23 cellular contexts compared by ENCODE assay signal in the genomic region with DNA sequence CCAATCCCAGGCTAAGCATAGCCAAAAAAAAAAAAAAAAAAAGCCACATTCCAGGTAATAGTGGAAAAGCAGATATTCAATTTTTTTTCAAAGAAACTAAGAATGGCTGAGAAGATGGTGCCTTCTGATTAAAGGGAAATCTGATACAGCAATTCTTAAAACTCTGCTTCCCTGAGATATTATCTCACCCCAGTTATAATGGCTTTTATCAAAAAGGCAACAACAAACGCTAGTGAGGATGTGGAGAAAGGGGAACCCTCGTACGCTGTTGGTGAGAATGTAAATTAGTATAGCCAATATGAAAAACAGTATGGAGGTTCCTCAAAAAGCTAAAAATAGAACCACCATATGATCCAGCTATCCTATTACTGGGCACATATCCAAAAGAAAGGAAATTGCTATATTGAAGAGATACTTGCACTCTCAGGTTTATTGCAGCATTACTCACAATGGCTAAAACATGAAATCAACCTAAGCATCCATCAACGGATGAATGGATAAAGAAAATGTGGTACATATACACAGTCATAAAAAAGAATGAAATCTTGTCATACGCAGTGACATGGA.
DNase-seq lines count a peak whose midpoint lies in the region; ATAC-seq and TF ChIP-seq lines count a peak whose summit lies in the region.
"Had no signal": no experiment of that assay in that cellular context is flagged by ENCODE, and none has a peak within 500 bp of the region (broad histone marks: within the 10 kb centered on the region; RNA-seq: fewer than 3 reads in every experiment).

No MANE protein-coding gene starts in this region.

- H3K4me1 Mint-ChIP-seq in brain: peaks cover 19% of the 10 kb centered on the region

- TF ChIP-seq CTCF in HEK293 (tag by site-specific recombination; IDR thresholded peaks at IDR 0.05): no peak
- no peak for TF ChIP-seq CTCF in brain (conservative IDR thresholded peaks at IDR 0.05)
- no peak for TF ChIP-seq CTCF in suprapubic skin (IDR thresholded peaks at IDR 0.05)
- TF ChIP-seq CTCF in upper lobe of left lung (IDR thresholded peaks at IDR 0.05): no peak

- H3K9me3 ChIP-seq in HEK293 (ENCODE audit: control insufficient read depth, insufficient read depth, low read depth, low read length) (no peaks in the 10 kb centered on the region), suprapubic skin (no peaks in the 10 kb centered on the region), upper lobe of left lung (no peaks in the 10 kb centered on the region)

- H3K27ac ChIP-seq in HEK293 (ENCODE audit: extremely low read depth, low read depth, low read length): no peak overlapping the region
- no peak overlapping the region for H3K27ac ChIP-seq in suprapubic skin
- H3K27ac ChIP-seq in upper lobe of left lung: no peak overlapping the region
- H3K27ac ChIP-seq: skin epidermis had no signal

- ATAC-seq in upper lobe of left lung (ENCODE audit: low FRiP score in 2 of 2): no peak
- ATAC-seq: HCT116, heart left ventricle, Right ventricle myocardium inferior had no signal

- no peaks in the 10 kb centered on the region for H3K27me3 Mint-ChIP-seq in brain
- H3K27me3 Mint-ChIP-seq: dendritic cell treated with granulocyte-macrophage colony-stimulating factor and Interleukin-4, amounts not matched to agents 40 ng/mL and 50 ng/mL, for 4 days had no signal

- H3K36me3 Mint-ChIP-seq in brain: peaks cover 75% of the 10 kb centered on the region

- H3K27me3 ChIP-seq in suprapubic skin (no peaks in the 10 kb centered on the region), upper lobe of left lung (no peaks in the 10 kb centered on the region)
- H3K27me3 ChIP-seq: heart left ventricle had no signal

- H3K4me1 ChIP-seq in HEK293 (ENCODE audit: control insufficient read depth, insufficient read depth, low read length): no peaks in the 10 kb centered on the region
- H3K4me1 ChIP-seq in suprapubic skin: peaks cover 10% of the 10 kb centered on the region
- H3K4me1 ChIP-seq in upper lobe of left lung: no peaks in the 10 kb centered on the region

- peaks cover 0 to 3% (median 0%) of the 10 kb centered on the region in 5 experiments for H3K9me3 Mint-ChIP-seq in brain
- H3K9me3 Mint-ChIP-seq: dendritic cell treated with granulocyte-macrophage colony-stimulating factor and Interleukin-4, amounts not matched to agents 40 ng/mL and 50 ng/mL, for 4 days had no signal

- peak; percentile 29 for DNase-seq in NCI-H446 treated with DMSO at 0.1 percent for 48 hours (lab: John Stamatoyannopoulos, UW)
- no peak for DNase-seq in NCI-H446 (lab: John Stamatoyannopoulos, UW)
- peak; percentile 19 for DNase-seq in NCI-H2227 (lab: John Stamatoyannopoulos, UW; ENCODE audit: unreplicated experiment)
- DNase-seq in activated T-cell treated with anti-CD3 and anti-CD28 coated beads for 4 hours: no peak
- no peak for DNase-seq in suprapubic skin (ENCODE audit: low spot score in 2 of 2)
- DNase-seq in upper lobe of left lung: no peak
- DNase-seq: activated CD4-positive, alpha-beta T cell treated with anti-CD3 and anti-CD28 coated beads for 4 hours; activated naive CD4-positive, alpha-beta T cell treated with Interleukin-2 at 50 U/mL for 16 hours; activated T-cell treated with anti-CD3 and anti-CD28 coated beads, Interleukin-2, amount 50 U/mL, for 48 hours; amniotic stem cell; GDM1; heart left ventricle; occipital lobe; OCI-M1; stimulated activated CD4-positive, alpha-beta T cell treated with anti-CD3 and anti-CD28 coated beads, Interleukin-1b, Interleukin-23, amount 100 ng/mL, for 48 hours; substantia nigra had no signal

- TF ChIP-seq EP300 in suprapubic skin (IDR thresholded peaks at IDR 0.05) (no peak), upper lobe of left lung (IDR thresholded peaks at IDR 0.05) (no peak)

- TF ChIP-seq POLR2A in suprapubic skin (IDR thresholded peaks at IDR 0.05) (no peak), upper lobe of left lung (IDR thresholded peaks at IDR 0.05) (no peak)

- H3K36me3 ChIP-seq in HEK293 (ENCODE audit: control insufficient read depth in 2 of 2, insufficient read depth in 1 of 2, low read length in 2 of 2) (peaks cover 0 to 59% of the 10 kb centered on the region in 2 experiments), suprapubic skin (peaks cover 47% of the 10 kb centered on the region), upper lobe of left lung (peaks cover 6 to 76% (median 27%) of the 10 kb centered on the region in 4 donors)

- CTCF ChIA-PET in HEK293 (lab: Yijun Ruan, JAX): interaction anchor here (0.6 to 0.9 kb wide), 3 partner anchors 10 to 624 kb away, joined by 3 to 4 read pairs (median 3); no protein-coding TSS in a partner anchor

- no peak overlapping the region for H3K4me3 ChIP-seq in HEK293 (ENCODE audit: low read depth, low read length)
- H3K4me3 ChIP-seq in suprapubic skin: no peak overlapping the region
- H3K4me3 ChIP-seq in upper lobe of left lung: no peak overlapping the region
- H3K4me3 ChIP-seq: BLaER1 treated with 17β-estradiol and CSF1 and Interleukin-3, amounts not matched to agents 10 nM and 100 nM; heart left ventricle; skin epidermis had no signal

- POLR2A ChIA-PET in HEK293 (lab: Yijun Ruan, JAX): no interaction called here

- 87% methylated on average over 5 of the region's 5 CpGs for WGBS in suprapubic skin
- 68 to 75% methylated on average over 5 of the region's 5 CpGs for WGBS in upper lobe of left lung, 2 donors

- H3K4me3 Mint-ChIP-seq in brain: no peak overlapping the region
- H3K4me3 Mint-ChIP-seq: dendritic cell treated with granulocyte-macrophage colony-stimulating factor and Interleukin-4, amounts not matched to agents 40 ng/mL and 50 ng/mL, for 4 days had no signal

- peak overlapping the region in 3 of 5 experiments; percentile 2 to 73 (median 51) for H3K27ac Mint-ChIP-seq in brain
- H3K27ac Mint-ChIP-seq: dendritic cell treated with granulocyte-macrophage colony-stimulating factor and Interleukin-4, amounts not matched to agents 40 ng/mL and 50 ng/mL, for 4 days had no signal

TF ChIP-seq in HEK293, 187 proteins besides CTCF, POLR2A, EP300 and RAD21:
- TF ChIP-seq, protein P1, sequence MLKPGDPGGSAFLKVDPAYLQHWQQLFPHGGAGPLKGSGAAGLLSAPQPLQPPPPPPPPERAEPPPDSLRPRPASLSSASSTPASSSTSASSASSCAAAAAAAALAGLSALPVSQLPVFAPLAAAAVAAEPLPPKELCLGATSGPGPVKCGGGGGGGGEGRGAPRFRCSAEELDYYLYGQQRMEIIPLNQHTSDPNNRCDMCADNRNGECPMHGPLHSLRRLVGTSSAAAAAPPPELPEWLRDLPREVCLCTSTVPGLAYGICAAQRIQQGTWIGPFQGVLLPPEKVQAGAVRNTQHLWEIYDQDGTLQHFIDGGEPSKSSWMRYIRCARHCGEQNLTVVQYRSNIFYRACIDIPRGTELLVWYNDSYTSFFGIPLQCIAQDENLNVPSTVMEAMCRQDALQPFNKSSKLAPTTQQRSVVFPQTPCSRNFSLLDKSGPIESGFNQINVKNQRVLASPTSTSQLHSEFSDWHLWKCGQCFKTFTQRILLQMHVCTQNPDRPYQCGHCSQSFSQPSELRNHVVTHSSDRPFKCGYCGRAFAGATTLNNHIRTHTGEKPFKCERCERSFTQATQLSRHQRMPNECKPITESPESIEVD (tag by site-specific recombination; IDR thresholded peaks at IDR 0.05): peak; percentile 8; the same call in 1 of the 2 replicates
- TF ChIP-seq TCF7L2 (IDR thresholded peaks at IDR 0.05; ENCODE audit: borderline replicate concordance, low read depth, low read length): no peak

Comparison
In these comparisons a context has a peak if more than half of its experiments do, and no peak if none do; other contexts are left out.
1. DNase-seq: peak in NCI-H446 treated with DMSO at 0.1 percent for 48 hours (single experiment) and NCI-H2227 (single experiment); none in NCI-H446 (0 of 2), activated T-cell treated with anti-CD3 and anti-CD28 coated beads for 4 hours (single experiment), suprapubic skin (0 of 2) and upper lobe of left lung (0 of 2).